31 cellular contexts compared by ENCODE assay signal in the genomic region with DNA sequence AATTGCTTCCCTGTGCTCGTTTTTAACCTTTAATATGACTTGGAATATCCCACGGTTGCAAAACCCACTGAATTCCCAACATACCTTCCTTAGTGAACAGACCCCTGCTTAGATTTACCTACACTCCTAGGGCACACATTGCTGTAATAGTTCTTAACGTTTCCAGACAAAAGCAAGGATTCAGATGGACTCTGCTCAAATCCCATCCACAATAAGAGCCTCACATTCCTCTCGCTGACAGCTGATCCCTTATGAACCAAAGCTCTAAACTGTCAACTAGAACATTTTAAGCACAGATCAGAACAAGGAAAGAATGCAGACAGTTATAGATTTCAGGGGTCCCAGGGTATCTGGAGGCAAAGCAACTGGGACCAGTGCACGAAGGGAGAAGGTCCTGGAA.
"Had no signal": no experiment of that assay in that cellular context is flagged by ENCODE, and none has a peak within 500 bp of the region (broad histone marks: within the 10 kb centered on the region; RNA-seq: fewer than 3 reads in every experiment).

No MANE protein-coding gene starts in this region.

- H3K36me3 ChIP-seq: adrenal gland, breast epithelium, cardiac muscle cell, colonic mucosa, esophagus squamous epithelium, gastroesophageal sphincter, WERI-Rb-1 had no signal

- ATAC-seq: activated CD4-positive, CD25-positive, alpha-beta regulatory T cell treated with anti-CD3 and anti-CD28 coated beads, Interleukin-2, amount 50 U/mL, for 24 hours; activated CD8-positive, alpha-beta T cell treated with anti-CD3 and anti-CD28 coated beads for 36 hours; activated naive CD8-positive, alpha-beta T cell treated with anti-CD3 and anti-CD28 coated beads, Interleukin-2, amount 50 U/mL, for 24 hours; activated T-cell treated with anti-CD3 and anti-CD28 coated beads, Interleukin-2, amount 50 U/mL, for 4 hours; gastroesophageal sphincter; T-helper 17 cell had no signal

- H3K27ac ChIP-seq: adrenal gland, breast epithelium, cardiac muscle cell, colonic mucosa, epithelial cell of prostate, esophagus squamous epithelium, gastroesophageal sphincter, WERI-Rb-1 had no signal

- H3K4me1 ChIP-seq: breast epithelium, colonic mucosa had no signal

- DNase-seq: activated B cell treated with CpG ODN at 0.5 μM for 24 hours; activated CD4-positive, alpha-beta T cell treated with anti-CD3 and anti-CD28 coated beads for 48 hours; activated CD4-positive, alpha-beta T cell treated with anti-CD3 and anti-CD28 coated beads, Interleukin-2, amount 50 U/mL, for 1 hour; activated CD4-positive, alpha-beta T cell treated with anti-CD3 and anti-CD28 coated beads, Interleukin-2, amount 50 U/mL, for 48 hours; activated CD8-positive, alpha-beta memory T cell treated with anti-CD3 and anti-CD28 coated beads for 24 hours; activated CD8-positive, alpha-beta T cell treated with anti-CD3 and anti-CD28 coated beads for 36 hours; activated effector memory CD4-positive, alpha-beta T cell treated with anti-CD3 and anti-CD28 coated beads, Interleukin-2, amount 50 U/mL, for 16 hours; activated naive CD4-positive, alpha-beta T cell treated with anti-CD3 and anti-CD28 coated beads for 36 hours; activated naive CD8-positive, alpha-beta T cell treated with anti-CD3 and anti-CD28 coated beads for 36 hours; activated naive CD8-positive, alpha-beta T cell treated with anti-CD3 and anti-CD28 coated beads, Interleukin-2, amount 50 U/mL, for 24 hours; activated T-cell treated with anti-CD3 and anti-CD28 coated beads, Interleukin-2, amount 50 U/mL, for 4 hours; adrenal gland; amygdala; aorta; central memory CD4-positive, alpha-beta T cell; cerebellar nuclear complex; colonic mucosa; effector CD8-positive, alpha-beta T cell; esophagus squamous epithelium; foreskin melanocyte; T-helper 1 cell; T-helper 17 cell; T1000; WERI-Rb-1 had no signal

- H3K9me3 ChIP-seq: adrenal gland, breast epithelium, colonic mucosa, esophagus squamous epithelium, gastroesophageal sphincter had no signal

- H3K4me3 ChIP-seq: adrenal gland, breast epithelium, cardiac muscle cell, colonic mucosa, esophagus squamous epithelium, gastroesophageal sphincter had no signal

- H3K27me3 ChIP-seq: adrenal gland, breast epithelium, cardiac muscle cell, colonic mucosa, esophagus squamous epithelium, gastroesophageal sphincter had no signal

- FAIRE-seq: endometrium, endothelial cell of umbilical vein had no signal
